ENCODE assay signal across 22 cellular contexts in genomic region chr12:30707628-30708342, GRCh38.
"Had no signal": no experiment of that assay in that cellular context is flagged by ENCODE, and none has a peak within 500 bp of the region (broad histone marks: within the 10 kb centered on the region; RNA-seq: fewer than 3 reads in every experiment).

No MANE protein-coding gene starts in this region.

- H3K4me3 ChIP-seq: breast epithelium, heart right ventricle, lower lobe of right lung, right lobe of liver had no signal

- H3K27me3 ChIP-seq: breast epithelium, heart right ventricle, right lobe of liver had no signal

- DNase-seq: activated B cell treated with CpG ODN at 0.5 μM for 24 hours; activated CD4-positive, alpha-beta T cell treated with anti-CD3 and anti-CD28 coated beads, Interleukin-2, amount 50 U/mL, for 1 hour; activated CD8-positive, alpha-beta memory T cell treated with anti-CD3 and anti-CD28 coated beads, Interleukin-2, amount 10 ng/mL, durations not matched to agents 7 days and 5 days; activated CD8-positive, alpha-beta T cell treated with anti-CD3 and anti-CD28 coated beads, Interleukin-2, amount 10 ng/mL, durations not matched to agents 7 days and 5 days; activated naive CD8-positive, alpha-beta T cell treated with anti-CD3 and anti-CD28 coated beads, Interleukin-2, amount 50 U/mL, for 24 hours; activated T-cell treated with anti-CD3 and anti-CD28 coated beads, Interleukin-2, amount 50 U/mL, for 48 hours; amygdala; central memory CD4-positive, alpha-beta T cell; endodermal cell; foreskin melanocyte; heart right ventricle; lower lobe of right lung; mesendoderm; posterior cingulate gyrus; right lobe of liver; stimulated activated CD4-positive, alpha-beta T cell treated with anti-CD3 and anti-CD28 coated beads, Interleukin-2, amount 100 ng/mL, for 48 hours; stimulated activated naive CD4-positive, alpha-beta T cell treated with Interleukin-2 at 50 U/mL for 16 hours; T-helper 9 cell; trophoblast cell had no signal

- H3K27ac ChIP-seq: breast epithelium, heart right ventricle, lower lobe of right lung, right lobe of liver had no signal

- H3K9me3 ChIP-seq: breast epithelium, heart right ventricle, lower lobe of right lung, right lobe of liver had no signal

- H3K4me1 ChIP-seq: breast epithelium, heart right ventricle, lower lobe of right lung, right lobe of liver had no signal

- H3K36me3 ChIP-seq: breast epithelium had no signal

- ATAC-seq: activated CD8-positive, alpha-beta memory T cell treated with anti-CD3 and anti-CD28 coated beads, Interleukin-2, amount 10 ng/mL, durations not matched to agents 7 days and 5 days; activated CD8-positive, alpha-beta T cell treated with anti-CD3 and anti-CD28 coated beads, Interleukin-2, amount 10 ng/mL, durations not matched to agents 7 days and 5 days; activated naive CD8-positive, alpha-beta T cell treated with anti-CD3 and anti-CD28 coated beads, Interleukin-2, amount 50 U/mL, for 24 hours; esophagus mucosa; heart right ventricle; left lobe of liver; lower lobe of right lung; right lobe of liver had no signal
